26 cellular contexts compared by ENCODE assay signal in the genomic region with DNA sequence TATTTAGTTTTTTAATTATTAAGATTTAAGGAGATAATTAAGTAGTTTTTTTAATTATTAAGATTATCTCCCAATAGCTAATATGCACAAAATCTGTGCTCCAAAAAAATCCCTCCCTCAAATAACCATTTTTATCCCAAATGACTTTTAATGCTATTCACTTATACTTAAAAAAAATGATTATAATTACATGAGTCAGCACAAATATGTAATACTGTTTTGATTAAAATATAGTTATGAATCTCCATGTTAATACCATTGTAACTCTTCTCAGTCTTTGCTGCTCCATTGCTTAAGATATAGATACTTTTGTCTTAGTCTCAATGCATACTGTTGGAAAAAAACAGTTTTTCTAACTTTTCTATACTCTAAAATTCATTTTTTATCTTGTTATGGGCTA.
"Had no signal": no experiment of that assay in that cellular context is flagged by ENCODE, and none has a peak within 500 bp of the region (broad histone marks: within the 10 kb centered on the region; RNA-seq: fewer than 3 reads in every experiment).

No MANE protein-coding gene starts in this region.

- ATAC-seq: effector memory CD8-positive, alpha-beta T cell; esophagus mucosa; gastrocnemius medialis; heart right ventricle; left cardiac atrium; left lung; left ventricle myocardium superior; lower lobe of right lung; mucosa of descending colon had no signal

- H3K9me3 ChIP-seq: colonic mucosa, esophagus squamous epithelium, gastrocnemius medialis, lower lobe of right lung had no signal

- H3K4me3 ChIP-seq: colonic mucosa, esophagus squamous epithelium, gastrocnemius medialis, heart right ventricle, left lung, lower lobe of right lung, mucosa of descending colon had no signal

- DNase-seq: colonic mucosa; cortex of kidney; effector CD8-positive, alpha-beta T cell; effector memory CD8-positive, alpha-beta T cell; endodermal cell; erythroblast; esophagus squamous epithelium; foreskin fibroblast; foreskin melanocyte; gastrocnemius medialis; glutamatergic neuron; head of caudate nucleus; heart right ventricle; hippocampal formation; left cardiac atrium; left lung; left ventricle myocardium superior; lower lobe of right lung; mesenchymal stem cell; mucosa of descending colon; naive B cell had no signal

- H3K27me3 ChIP-seq: colonic mucosa, esophagus squamous epithelium, gastrocnemius medialis, heart right ventricle, left lung had no signal

- H3K27ac ChIP-seq: colonic mucosa, epithelial cell of prostate, esophagus squamous epithelium, gastrocnemius medialis, heart right ventricle, left lung, lower lobe of right lung had no signal

- H3K4me1 ChIP-seq: colonic mucosa, esophagus squamous epithelium, gastrocnemius medialis, heart right ventricle, left lung, lower lobe of right lung had no signal

- FAIRE-seq: endometrium, islet of Langerhans, keratinocyte had no signal

- H3K36me3 ChIP-seq: colonic mucosa, esophagus squamous epithelium, gastrocnemius medialis, heart right ventricle, left lung, lower lobe of right lung had no signal
